In the genomic region with DNA sequence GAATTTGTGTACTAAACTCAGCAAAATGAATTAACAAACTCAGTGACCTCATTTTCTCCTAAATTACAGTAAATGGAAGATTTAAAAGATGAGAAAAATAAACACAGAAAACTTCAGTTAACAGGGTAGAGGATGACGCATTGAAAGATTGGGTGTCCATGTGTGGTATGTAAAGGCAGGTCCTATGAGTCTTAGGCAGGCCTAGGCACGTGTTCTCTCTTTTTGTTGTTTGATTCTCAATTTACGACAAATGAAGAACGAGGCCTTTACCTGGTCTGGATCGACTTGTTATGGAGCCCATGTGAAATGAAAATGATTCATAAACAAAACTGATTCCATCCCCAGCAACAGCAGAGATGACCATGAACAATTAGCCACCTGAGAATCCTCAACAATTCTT, we compare ENCODE assay signal across 6 cellular contexts. TPM values are rescaled to one million over a fixed set of nuclear protein-coding genes. Genes with fewer than 3 reads are reported as not detected.
"Had no signal": no experiment of that assay in that cellular context is flagged by ENCODE, and none has a peak within 500 bp of the region (broad histone marks: within the 10 kb centered on the region; RNA-seq: fewer than 3 reads in every experiment).

No MANE protein-coding gene starts in this region.

RNA-seq across cellular contexts. Expression of a gene that starts 37.2 kb away (rescaled TPM):
- total RNA-seq: GM23248, H4, H7, HFFc6, IMR-90, K562 had no signal
- polyA plus RNA-seq: GM23248, IMR-90, K562 had no signal
